2 cellular contexts compared by ENCODE assay signal in genomic region chr9:21996438-21996837, GRCh38.
TF ChIP-seq lines count a peak whose summit lies in the region.

No MANE protein-coding gene starts in this region.

TF ChIP-seq in IMR-90, 13 proteins besides CTCF, POLR2A, EP300 and RAD21:
- no peak for TF ChIP-seq MAFK (IDR thresholded peaks at IDR 0.05; ENCODE audit: low read depth, low read length)
- TF ChIP-seq SMC3 (IDR thresholded peaks at IDR 0.05; ENCODE audit: low read depth, low read length) = no peak
- no peak for TF ChIP-seq MXI1 (IDR thresholded peaks at IDR 0.05; ENCODE audit: borderline replicate concordance, low read depth, low read length)
- TF ChIP-seq FOS (IDR thresholded peaks at IDR 0.05; ENCODE audit: low read depth, low read length) = no peak
- TF ChIP-seq NFE2L2 (IDR thresholded peaks at IDR 0.05; ENCODE audit: low read depth, low read length) = no peak
- TF ChIP-seq CEBPB (IDR thresholded peaks at IDR 0.05; ENCODE audit: low read depth, low read length) = no peak
- TF ChIP-seq RCOR1 (IDR thresholded peaks at IDR 0.05; ENCODE audit: insufficient replicate concordance, low read length) = no peak
- no peak for TF ChIP-seq RFX5 (IDR thresholded peaks at IDR 0.05; ENCODE audit: low read depth, low read length)
- TF ChIP-seq USF2 (IDR thresholded peaks at IDR 0.05; ENCODE audit: low read depth, low read length) = no peak
- no peak for TF ChIP-seq MAZ (IDR thresholded peaks at IDR 0.05; ENCODE audit: borderline replicate concordance, low read depth, low read length)
- TF ChIP-seq BHLHE40 (IDR thresholded peaks at IDR 0.05; ENCODE audit: low read depth, low read length) = no peak

TF ChIP-seq in HepG2, 621 proteins besides CTCF, POLR2A, EP300 and RAD21:
- no peak for TF ChIP-seq JDP2 (CRISPR knock-in tag; IDR thresholded peaks at IDR 0.05; ENCODE audit: borderline replicate concordance)
- no peak for TF ChIP-seq KAT2B (IDR thresholded peaks at IDR 0.05; ENCODE audit: borderline replicate concordance, low read depth, low read length)
- no peak for TF ChIP-seq ZNF274 (CRISPR knock-in tag; IDR thresholded peaks at IDR 0.05)
- TF ChIP-seq ZNF580 (CRISPR knock-in tag; IDR thresholded peaks at IDR 0.05; ENCODE audit: borderline replicate concordance, low read depth) = no peak
- no peak for TF ChIP-seq THAP9 (CRISPR knock-in tag; IDR thresholded peaks at IDR 0.05; ENCODE audit: borderline replicate concordance)
- no peak for TF ChIP-seq SP140L (CRISPR knock-in tag; IDR thresholded peaks at IDR 0.05; ENCODE audit: borderline replicate concordance)
- TF ChIP-seq DPF2 (CRISPR knock-in tag; IDR thresholded peaks at IDR 0.05; ENCODE audit: borderline replicate concordance, low read depth) = no peak
- TF ChIP-seq STAT5B (CRISPR knock-in tag; IDR thresholded peaks at IDR 0.05) = no peak
- no peak for TF ChIP-seq ATF1 (CRISPR knock-in tag; IDR thresholded peaks at IDR 0.05)
- no peak for TF ChIP-seq ZNF850 (CRISPR knock-in tag; conservative IDR thresholded peaks at IDR 0.05)
- TF ChIP-seq ZBTB4 (CRISPR knock-in tag; IDR thresholded peaks at IDR 0.05; ENCODE audit: borderline replicate concordance) = no peak
- TF ChIP-seq BCL6 (CRISPR knock-in tag; IDR thresholded peaks at IDR 0.05) = no peak
- TF ChIP-seq ZNF644 (CRISPR knock-in tag; IDR thresholded peaks at IDR 0.05; ENCODE audit: low read depth) = no peak
